ENCODE assay signal across 1 cellular context in genomic region chr1:175569117-175569743, GRCh38.
TF ChIP-seq lines count a peak whose summit lies in the region.

No MANE protein-coding gene starts in this region.

TF ChIP-seq in K562, 482 proteins besides CTCF, POLR2A, EP300 and RAD21 (continued from another document):
- TF ChIP-seq ZNF766 (CRISPR knock-in tag; conservative IDR thresholded peaks at IDR 0.05) (no peak), JUN (IDR thresholded peaks at IDR 0.05; ENCODE audit: borderline replicate concordance, low read depth, low read length) (no peak), JUN (CRISPR knock-in tag; IDR thresholded peaks at IDR 0.05; ENCODE audit: borderline replicate concordance) (no peak), HOMEZ (CRISPR knock-in tag; IDR thresholded peaks at IDR 0.05) (no peak), POU5F1 (IDR thresholded peaks at IDR 0.05; ENCODE audit: borderline replicate concordance, low read depth, low read length, partially characterized antibody) (no peak), STAG1 (CRISPR knock-in tag; IDR thresholded peaks at IDR 0.05; ENCODE audit: borderline replicate concordance) (no peak)
